7 cellular contexts compared by ENCODE assay signal in the genomic region with DNA sequence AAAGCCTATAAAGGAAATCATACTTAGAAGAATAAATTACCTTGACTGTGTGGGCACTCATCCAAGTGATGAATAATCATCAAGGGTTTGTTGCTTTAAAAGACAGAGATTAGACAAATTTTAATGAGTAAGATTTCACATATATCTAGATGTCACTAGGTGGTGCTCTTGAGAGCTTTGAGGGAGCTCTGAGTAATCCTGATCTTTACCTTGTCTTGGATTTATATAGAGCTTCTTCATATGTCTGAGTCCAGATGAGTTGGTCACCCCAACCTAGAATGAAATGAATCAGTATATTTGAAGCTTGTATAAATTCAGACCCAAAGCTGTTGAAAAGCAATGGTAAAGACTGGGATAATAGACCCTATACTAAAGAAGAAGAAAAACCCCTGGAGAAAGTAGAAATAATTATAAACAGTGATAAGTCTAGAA. TPM values are rescaled to one million over a fixed set of nuclear protein-coding genes. Genes with fewer than 3 reads are reported as not detected.
DNase-seq lines count a peak whose midpoint lies in the region; ATAC-seq and TF ChIP-seq lines count a peak whose summit lies in the region.

No MANE protein-coding gene starts in this region.

- no peaks in the 10 kb centered on the region for H3K9me2 ChIP-seq in hepatocyte (replicated peaks; ENCODE audit: insufficient read depth)

- no peaks in the 10 kb centered on the region for H3K36me3 ChIP-seq in WERI-Rb-1
- H3K36me3 ChIP-seq in hepatocyte (replicated peaks; ENCODE audit: insufficient read depth, low read depth): no peaks in the 10 kb centered on the region
- no peaks in the 10 kb centered on the region for H3K36me3 ChIP-seq in thoracic aorta

- H4K20me1 ChIP-seq in hepatocyte (ENCODE audit: insufficient read depth, poor library complexity, severe bottlenecking): no peaks in the 10 kb centered on the region

- H3K27ac Mint-ChIP-seq in T-cell: no peak overlapping the region

- no peaks in the 10 kb centered on the region for H3K4me1 Mint-ChIP-seq in T-cell

- no peak overlapping the region for H2AFZ ChIP-seq in hepatocyte

- H3K27ac ChIP-seq in WERI-Rb-1 (no peak overlapping the region), hepatocyte (peak overlapping the region; percentile 11), thoracic aorta (no peak overlapping the region)

- no peaks in the 10 kb centered on the region for H3K9me3 Mint-ChIP-seq in T-cell

- no peak overlapping the region for H3K4me3 ChIP-seq in HFF-Myc (replicated peaks; ENCODE audit: low read depth, low read length)
- H3K4me3 ChIP-seq in WERI-Rb-1 (ENCODE audit: low read depth, low read length): no peak overlapping the region
- H3K4me3 ChIP-seq in hepatocyte: no peak overlapping the region
- no peak overlapping the region for H3K4me3 ChIP-seq in thoracic aorta

- H3K79me2 ChIP-seq in hepatocyte: no peaks in the 10 kb centered on the region

- no peak overlapping the region for H3K4me2 ChIP-seq in hepatocyte

- H3K9me3 ChIP-seq in WERI-Rb-1 (ENCODE audit: severe bottlenecking) (no peaks in the 10 kb centered on the region), hepatocyte (ENCODE audit: low read depth) (no peaks in the 10 kb centered on the region), thoracic aorta (no peaks in the 10 kb centered on the region)

- TF ChIP-seq CTCF in GM10248 (IDR thresholded peaks at IDR 0.05; ENCODE audit: control extremely low read depth, extremely low read depth, low read depth, missing control alignments) (peak; percentile 53), HFF-Myc (IDR thresholded peaks at IDR 0.05; ENCODE audit: low read depth, low read length, missing control alignments) (peak; percentile 42), WERI-Rb-1 (IDR thresholded peaks at IDR 0.05; ENCODE audit: low read depth, low read length) (0 out of 2 replicates have a peak, but pooled peaks have one; percentile 25), hepatocyte (IDR thresholded peaks at IDR 0.05; ENCODE audit: poor library complexity) (peak; percentile 55), thoracic aorta (IDR thresholded peaks at IDR 0.05) (peak; percentile 34)

- H3K27me3 ChIP-seq in WERI-Rb-1 (ENCODE audit: insufficient read depth, low read depth, severe bottlenecking) (no peaks in the 10 kb centered on the region), hepatocyte (no peaks in the 10 kb centered on the region), thoracic aorta (replicated peaks; ENCODE audit: insufficient read depth) (no peaks in the 10 kb centered on the region)

- H3K4me1 ChIP-seq in hepatocyte (ENCODE audit: insufficient read depth): peaks cover 9% of the 10 kb centered on the region
- H3K4me1 ChIP-seq in thoracic aorta (ENCODE audit: control insufficient read depth in 1 of 2, low read depth in 2 of 2): no peaks in the 10 kb centered on the region

- no peaks in the 10 kb centered on the region for H3K36me3 Mint-ChIP-seq in T-cell

- peaks cover 4 to 8% of the 10 kb centered on the region in 2 donors for H3K27me3 Mint-ChIP-seq in T-cell

- H3K4me3 Mint-ChIP-seq in T-cell: no peak overlapping the region

- DNase-seq in GM10248 (ENCODE audit: extremely low spot score) (peak; percentile 24), HFF-Myc (ENCODE audit: extremely low read depth, low read depth) (peak; percentile 62), NCI-H2107 (lab: John Stamatoyannopoulos, UW) (peak; percentile 15), WERI-Rb-1 (no peak), hepatocyte (ENCODE audit: low spot score) (peak; percentile 76), thoracic aorta (ENCODE audit: low spot score) (no peak), T-cell (no peak)

- ATAC-seq in thoracic aorta (ENCODE audit: insufficient number of reproducible peaks, low FRiP score, low read depth): no peak
- no peak for ATAC-seq in T-cell (replicated peaks in 1 of 4)

- CTCF ChIA-PET in GM10248 (lab: Yijun Ruan, JAX) (interaction anchor here (0.7 to 4.1 kb wide), 17 partner anchors 9 to 845 kb away, joined by 3 to 24 read pairs (median 4); no protein-coding TSS in a partner anchor), T-cell (lab: Charles Lee) (interaction anchor here (0.5 to 0.9 kb wide), 3 partner anchors 12 to 117 kb away, joined by 3 to 4 read pairs (median 3); no protein-coding TSS in a partner anchor)

- POLR2A ChIA-PET in GM10248 (lab: Yijun Ruan, JAX) (no interaction called here), T-cell (lab: Charles Lee) (no interaction called here)

RNA-seq across cellular contexts. Expression of gene AGR2, which starts 3.7 kb away (rescaled TPM):
- total RNA-seq in hepatocyte (117 and 178 TPM in 2 replicates), thoracic aorta (10 to 100 TPM in 1 of 2 donors, not detected in 1; 25.2 TPM), T-cell (1 to 10 TPM in 3 of 5 donors, not detected in 2; 1.4 to 3.0 (median 2.5) TPM)
- 173 and 183 TPM in 2 replicates for polyA plus RNA-seq in hepatocyte

RNA-seq across cellular contexts. Expression of gene TSPAN13, which starts 47.6 kb away (rescaled TPM):
- total RNA-seq in hepatocyte: 173 and 196 TPM in 2 replicates
- 157 and 164 TPM in 2 replicates for polyA plus RNA-seq in hepatocyte
- total RNA-seq in thoracic aorta: 1 to 10 TPM; 1.5 to 6.4 TPM
- total RNA-seq in T-cell: 1 to 10 TPM in 2 of 5 donors, under 1 TPM in 3; 0.73 to 2.0 (median 0.98) TPM

Comparison
In these comparisons a context has a peak if more than half of its experiments do, and no peak if none do; other contexts are left out.
1. DNase-seq: peak in GM10248 (single experiment), HFF-Myc (single experiment), NCI-H2107 (single experiment) and hepatocyte (single experiment); none in WERI-Rb-1 (single experiment), thoracic aorta (single experiment) and T-cell (0 of 34).
2. RNA of gene TSPAN13, which starts 47.6 kb away (total RNA-seq): 173 to 196 TPM in hepatocyte; 1.5 to 6.4 TPM in thoracic aorta and 0.73 to 2.0 TPM in T-cell; every median in the first group is over 10 times any median in the second.
3. Peak in every context shown above with its lines, with median percentiles within 50 percentile points of each other: CTCF ChIP-seq.